Comparison of ENCODE assay signal across 25 cellular contexts in genomic region chr4:9735515-9735914, GRCh38. TPM values are rescaled to one million over a fixed set of nuclear protein-coding genes. Genes with fewer than 3 reads are reported as not detected.
"Had no signal": no experiment of that assay in that cellular context is flagged by ENCODE, and none has a peak within 500 bp of the region (broad histone marks: within the 10 kb centered on the region; RNA-seq: fewer than 3 reads in every experiment).

No MANE protein-coding gene starts in this region.

- H3K4me1 Mint-ChIP-seq: naive thymus-derived CD4-positive, alpha-beta T cell; stimulated activated naive B cell treated with anti-CD40 and anti-IgM and Interleukin-4, amounts not matched to agents 10 μg/mL and 1 μg/mL and 100 μg/mL, for 72 hours had no signal

- H3K4me3 Mint-ChIP-seq: naive thymus-derived CD4-positive, alpha-beta T cell; stimulated activated naive B cell treated with anti-CD40 and anti-IgM and Interleukin-4, amounts not matched to agents 10 μg/mL and 1 μg/mL and 100 μg/mL, for 72 hours had no signal

- H3K9me3 Mint-ChIP-seq: naive thymus-derived CD4-positive, alpha-beta T cell; stimulated activated naive B cell treated with anti-CD40 and anti-IgM and Interleukin-4, amounts not matched to agents 10 μg/mL and 1 μg/mL and 100 μg/mL, for 72 hours had no signal

- H3K79me2 ChIP-seq: hepatocyte had no signal

- H3K36me3 Mint-ChIP-seq: naive thymus-derived CD4-positive, alpha-beta T cell; stimulated activated naive B cell treated with anti-CD40 and anti-IgM and Interleukin-4, amounts not matched to agents 10 μg/mL and 1 μg/mL and 100 μg/mL, for 72 hours had no signal

- H3K27me3 ChIP-seq: colonic mucosa, hepatocyte, neutrophil, stomach, transverse colon had no signal

- H3K4me1 ChIP-seq: colonic mucosa, psoas muscle, stomach, transverse colon had no signal

- H3K4me2 ChIP-seq: hepatocyte had no signal

- H3K27ac Mint-ChIP-seq: naive thymus-derived CD4-positive, alpha-beta T cell; stimulated activated naive B cell treated with anti-CD40 and anti-IgM and Interleukin-4, amounts not matched to agents 10 μg/mL and 1 μg/mL and 100 μg/mL, for 72 hours had no signal

- H2AFZ ChIP-seq: hepatocyte had no signal

- H3K9me3 ChIP-seq: colonic mucosa, neutrophil, psoas muscle, stomach, thoracic aorta, transverse colon had no signal

- H3K27ac ChIP-seq: colonic mucosa, hepatocyte, neutrophil, psoas muscle, stomach, thoracic aorta, transverse colon had no signal

- ATAC-seq: left colon; left ventricle myocardium superior; naive thymus-derived CD4-positive, alpha-beta T cell; psoas muscle; sciatic nerve; stimulated activated naive B cell treated with anti-CD40 and anti-IgM and Interleukin-4, amounts not matched to agents 10 μg/mL and 1 μg/mL and 100 μg/mL, for 72 hours had no signal

- H3K36me3 ChIP-seq: colonic mucosa, neutrophil, stomach, thoracic aorta, transverse colon had no signal

- H3K4me3 ChIP-seq: colonic mucosa, hepatocyte, lung, psoas muscle, stomach, thoracic aorta, transverse colon had no signal

- DNase-seq: colonic mucosa; dermis blood vessel endothelial cell; foreskin melanocyte; head of caudate nucleus; left ventricle myocardium superior; mesenchymal stem cell; naive thymus-derived CD4-positive, alpha-beta T cell; psoas muscle; retina; stimulated activated CD4-positive, alpha-beta T cell treated with anti-CD3 and anti-CD28 coated beads, Interleukin-2, amount 100 ng/mL, for 24 hours; stimulated activated CD4-positive, alpha-beta T cell treated with anti-CD3 and anti-CD28 coated beads, Interleukin-4, amount 100 ng/mL, for 4 hours; stimulated activated naive B cell treated with anti-CD40 and anti-IgM and Interleukin-4, amounts not matched to agents 10 μg/mL and 1 μg/mL and 100 μg/mL, for 72 hours; stomach; substantia nigra; transverse colon had no signal

RNA-seq across cellular contexts. Expression of gene DRD5, which starts 45.9 kb away (rescaled TPM):
- total RNA-seq: dermis blood vessel endothelial cell; hepatocyte; kidney epithelial cell; left ventricle myocardium superior; lung; mononuclear cell; naive thymus-derived CD4-positive, alpha-beta T cell; osteoblast; psoas muscle; sciatic nerve; stomach; thoracic aorta; transverse colon; ureter had no signal
- polyA plus RNA-seq: hepatocyte; naive thymus-derived CD4-positive, alpha-beta T cell; psoas muscle had no signal
